In genomic region chrX:136953867-136954787, GRCh38 we compare ENCODE assay signal across 8 cellular contexts.
DNase-seq lines count a peak whose midpoint lies in the region; ATAC-seq, FAIRE-seq and TF ChIP-seq lines count a peak whose summit lies in the region.

No MANE protein-coding gene starts in this region.

- POLR2A ChIA-PET in IMR-90 (lab: Charles Lee; ENCODE audit: unreplicated experiment): no interaction called here
- POLR2A ChIA-PET in PC-9 (lab: Charles Lee; ENCODE audit: unreplicated experiment): no interaction called here

- ATAC-seq in GM21723 (IDR thresholded peaks at IDR 0.05; ENCODE audit: unreplicated experiment) (peak; percentile 95), IMR-90 (ENCODE audit: low read depth) (peak; percentile 95), foreskin keratinocyte (peak; percentile 82)

- no peak overlapping the region for H4K8ac ChIP-seq in IMR-90 (ENCODE audit: low read depth in 2 of 2, low read length in 2 of 2)

- no peak overlapping the region for H2AK9ac ChIP-seq in IMR-90 (replicated peaks; ENCODE audit: low read depth, low read length, poor library complexity)

- TF ChIP-seq RAD21 in IMR-90 (IDR thresholded peaks at IDR 0.05; ENCODE audit: low read length): peak; percentile 33; the same call in 1 of the 2 replicates

- H3K4ac ChIP-seq in IMR-90 (ENCODE audit: low read depth, low read length): no peak overlapping the region

- H3K4me3 ChIP-seq in IMR-90 (ENCODE audit: insufficient read depth, low read depth, low read length) (no peak overlapping the region), PC-9 (no peak overlapping the region)

- H2BK15ac ChIP-seq in IMR-90 (ENCODE audit: low read depth, low read length): no peak overlapping the region

- H2BK120ac ChIP-seq in IMR-90 (ENCODE audit: low read depth, low read length): no peak overlapping the region

- peak; percentile 78 for FAIRE-seq in G401.6 (lab: Jason Lieb, UNC)

- dilution Hi-C loops in IMR-90 (cut with HindIII; ENCODE audit: low sequenced_read_pairs, unreplicated experiment): no loop called here

- H4K20me1 ChIP-seq in IMR-90 (ENCODE audit: insufficient read depth, low read length): no peaks in the 10 kb centered on the region
- H4K20me1 ChIP-seq in PC-9 (ENCODE audit: insufficient read depth): no peaks in the 10 kb centered on the region; the same call in 1 of the 2 replicates

- H3K79me1 ChIP-seq in IMR-90 (ENCODE audit: low read depth in 1 of 2, low read length in 2 of 2): no peaks in the 10 kb centered on the region

- WGBS in IMR-90 (ENCODE audit: extremely low coverage in 2 of 2, insufficient read length in 1 of 2), 2 experiments: 58% methylated on average over 9 of the region's 26 CpGs; no CpG with 5 or more reads in 1 of the 2 experiments

- H3K4me1 ChIP-seq in IMR-90 (ENCODE audit: control insufficient read depth, insufficient read depth, low read length) (no peaks in the 10 kb centered on the region), PC-9 (replicated peaks; ENCODE audit: insufficient read depth) (no peaks in the 10 kb centered on the region), foreskin keratinocyte (no peaks in the 10 kb centered on the region)

- H4K5ac ChIP-seq in IMR-90 (ENCODE audit: low read depth, low read length): no peak overlapping the region

- no peaks in the 10 kb centered on the region for H3K36me3 ChIP-seq in IMR-90 (ENCODE audit: control insufficient read depth, insufficient read depth, low read length)
- no peaks in the 10 kb centered on the region for H3K36me3 ChIP-seq in PC-9 (ENCODE audit: low read depth)

- no peak overlapping the region for H3K27ac ChIP-seq in IMR-90 (ENCODE audit: insufficient read depth, low read length)
- no peak overlapping the region for H3K27ac ChIP-seq in PC-9
- H3K27ac ChIP-seq in foreskin keratinocyte: no peak overlapping the region

- no peak overlapping the region for H3K9ac ChIP-seq in IMR-90 (ENCODE audit: low read depth, low read length)

- no peaks in the 10 kb centered on the region for H3K9me3 ChIP-seq in IMR-90 (ENCODE audit: control insufficient read depth, insufficient read depth, low read length)
- no peaks in the 10 kb centered on the region for H3K9me3 ChIP-seq in PC-9 (ENCODE audit: insufficient read depth, low read depth)

- no peak overlapping the region for H3K23ac ChIP-seq in IMR-90 (ENCODE audit: low read depth, low read length)

- H2BK20ac ChIP-seq in IMR-90 (ENCODE audit: low read depth, low read length): no peak overlapping the region

- H2AFZ ChIP-seq in IMR-90 (replicated peaks; ENCODE audit: low read length, poor library complexity) (no peak overlapping the region), PC-9 (no peak overlapping the region)

- TF ChIP-seq CTCF in IMR-90 (conservative IDR thresholded peaks at IDR 0.05; ENCODE audit: low read depth, low read length) (peak; percentile 66), PC-9 (conservative IDR thresholded peaks at IDR 0.05) (peak; percentile 65), foreskin keratinocyte (conservative IDR thresholded peaks at IDR 0.05) (peak; percentile 60)

- peak; percentile 67 for DNase-seq in IMR-90
- DNase-seq in PC-9: peak; percentile 36 to 59
- DNase-seq in activated T-helper 1 cell treated with Interleukin-2 at 50 U/mL for 16 hours (ENCODE audit: low read depth): peak; percentile 7
- DNase-seq in foreskin keratinocyte: peak in 1 of 2 donors; percentile 47
- peak; percentile 22 to 93 (median 60) for DNase-seq in posterior cingulate gyrus
- DNase-seq in mesenteric fat pad (ENCODE audit: low spot score): no peak

- H4K91ac ChIP-seq in IMR-90 (ENCODE audit: insufficient read depth, low read depth, low read length): no peak overlapping the region

- H3K9me1 ChIP-seq in IMR-90 (ENCODE audit: insufficient read depth, low read length): no peaks in the 10 kb centered on the region

- H3K14ac ChIP-seq in IMR-90 (replicated peaks; ENCODE audit: low read depth, low read length): no peak overlapping the region

- H3K56ac ChIP-seq in IMR-90 (ENCODE audit: extremely low read depth, insufficient read depth, low read length): no peak overlapping the region

- BruUV-seq in IMR-90 (replicated peaks; lab: Mats Ljungman, UMichigan) (no TSS peak), PC-9 (replicated peaks; lab: Mats Ljungman, UMichigan) (no TSS peak)

- H3K4me2 ChIP-seq in IMR-90 (ENCODE audit: low read depth, low read length) (no peak overlapping the region), PC-9 (no peak overlapping the region)

- no peak overlapping the region for H2BK5ac ChIP-seq in IMR-90 (ENCODE audit: low read depth, low read length, poor library complexity, severe bottlenecking)

- H3F3A ChIP-seq in PC-9 (ENCODE audit: insufficient read depth, low read depth): no peaks in the 10 kb centered on the region

- H3K9me2 ChIP-seq in PC-9 (ENCODE audit: insufficient read depth): no peaks in the 10 kb centered on the region

- H3K79me2 ChIP-seq in PC-9 (ENCODE audit: low read depth): no peaks in the 10 kb centered on the region

- H3K27me3 ChIP-seq in IMR-90 (ENCODE audit: control insufficient read depth, insufficient read depth, low read length): no peaks in the 10 kb centered on the region
- H3K27me3 ChIP-seq in PC-9 (ENCODE audit: insufficient read depth, low read depth): no peaks in the 10 kb centered on the region
- no peaks in the 10 kb centered on the region for H3K27me3 ChIP-seq in foreskin keratinocyte

- no peak overlapping the region for H3K18ac ChIP-seq in IMR-90 (ENCODE audit: low read depth, low read length)

- CTCF ChIA-PET in IMR-90 (lab: Yijun Ruan, JAX): interaction anchor here (0.8 to 1.2 kb wide), 3 partner anchors 10 to 239 kb away, joined by 3 read pairs; no protein-coding TSS in a partner anchor
- CTCF ChIA-PET in PC-9 (lab: Charles Lee): interaction anchor here (0.6 kb wide), 1 partner anchor 242 kb away, joined by 3 read pairs; no protein-coding TSS in a partner anchor

- intact Hi-C loops in IMR-90 (cut with micrococcal nuclease): loop anchor here (5.0 kb wide), 1 partner anchor 1793 kb away; no protein-coding TSS in a partner anchor
- intact Hi-C loops in PC-9 (cut with micrococcal nuclease; ENCODE audit: unreplicated experiment): loop anchor here (5.0 to 10.0 kb wide), 2 partner anchors 101 to 238 kb away; no protein-coding TSS in a partner anchor
- intact Hi-C loops in posterior cingulate gyrus (cut with DNase I): loop anchor here (10.0 kb wide), 1 partner anchor 241 kb away; no protein-coding TSS in a partner anchor

- no peak overlapping the region for H2AK5ac ChIP-seq in IMR-90 (ENCODE audit: low read depth, low read length)

- TF ChIP-seq POLR2A in IMR-90 (IDR thresholded peaks at IDR 0.05; ENCODE audit: low read depth, low read length): no peak

- in situ Hi-C loops in IMR-90 (cut with MboI; ENCODE audit: low sequenced_read_pairs): loop anchor here (10.0 kb wide), 1 partner anchor 241 kb away; no protein-coding TSS in a partner anchor

TF ChIP-seq in IMR-90, 13 proteins besides CTCF, POLR2A, EP300 and RAD21:
- TF ChIP-seq RCOR1 (IDR thresholded peaks at IDR 0.05; ENCODE audit: insufficient replicate concordance, low read length) (no peak), SMC3 (IDR thresholded peaks at IDR 0.05; ENCODE audit: low read depth, low read length) (no peak), CEBPB (IDR thresholded peaks at IDR 0.05; ENCODE audit: low read depth, low read length) (no peak), BHLHE40 (IDR thresholded peaks at IDR 0.05; ENCODE audit: low read depth, low read length) (no peak), ELK1 (IDR thresholded peaks at IDR 0.05; ENCODE audit: borderline replicate concordance, low read depth, low read length) (no peak), RFX5 (IDR thresholded peaks at IDR 0.05; ENCODE audit: low read depth, low read length) (no peak), CHD1 (IDR thresholded peaks at IDR 0.05; ENCODE audit: low read depth, low read length) (no peak), MXI1 (IDR thresholded peaks at IDR 0.05; ENCODE audit: borderline replicate concordance, low read depth, low read length) (no peak), MAZ (IDR thresholded peaks at IDR 0.05; ENCODE audit: borderline replicate concordance, low read depth, low read length) (no peak), MAFK (IDR thresholded peaks at IDR 0.05; ENCODE audit: low read depth, low read length) (no peak), USF2 (IDR thresholded peaks at IDR 0.05; ENCODE audit: low read depth, low read length) (no peak), FOS (IDR thresholded peaks at IDR 0.05; ENCODE audit: low read depth, low read length) (no peak)
TF ChIP-seq in IMR-90: peak in this region for 0.
